10 cellular contexts compared by ENCODE assay signal in the genomic region with DNA sequence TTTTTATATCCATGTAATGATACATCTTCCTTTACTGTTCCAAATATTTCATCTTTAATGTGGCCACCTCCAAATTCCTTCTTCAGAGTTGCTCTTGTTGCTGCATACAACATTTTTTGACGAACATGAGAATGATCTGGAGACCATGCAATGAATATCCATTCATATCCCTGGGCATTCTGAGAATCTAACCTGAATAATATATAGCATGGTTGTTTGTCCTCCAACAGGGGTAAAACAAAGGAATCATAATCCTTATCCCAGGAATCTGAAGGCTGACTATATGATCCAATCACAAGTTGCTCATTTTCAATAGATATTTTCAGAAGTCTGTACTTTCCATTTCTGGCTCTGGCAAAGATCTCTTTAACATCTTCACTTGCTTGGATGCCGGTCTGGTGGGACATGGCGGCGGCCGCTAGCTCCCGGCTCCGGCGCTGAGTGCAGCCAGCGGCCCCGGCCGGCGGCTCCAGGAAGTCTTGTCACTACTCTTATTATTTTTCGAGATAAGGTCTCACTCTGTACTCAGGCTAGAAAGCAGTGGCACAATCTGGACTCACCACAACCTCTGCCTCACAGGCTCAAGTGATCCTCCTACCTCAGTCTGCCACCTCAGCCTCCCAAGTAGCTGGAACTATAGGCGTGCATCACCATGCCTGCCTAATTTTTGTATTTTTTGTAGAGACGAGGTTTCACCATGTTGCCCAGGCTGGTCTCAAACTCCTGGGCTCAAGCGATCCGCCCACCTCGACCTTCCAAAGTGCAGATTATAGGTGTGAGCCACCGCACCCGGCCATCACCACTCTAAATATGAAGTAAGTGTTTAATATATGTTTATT. TPM values are rescaled to one million over a fixed set of nuclear protein-coding genes. Genes with fewer than 3 reads are reported as not detected.
DNase-seq lines count a peak whose midpoint lies in the region; ATAC-seq and TF ChIP-seq lines count a peak whose summit lies in the region.
"Not testable (repeated sequence)": the region's sequence is repeated elsewhere in the genome, so short reads cannot be mapped to it uniquely, and the experiment has no call there.
"Had no signal": no experiment of that assay in that cellular context is flagged by ENCODE, and none has a peak within 500 bp of the region (broad histone marks: within the 10 kb centered on the region; RNA-seq: fewer than 3 reads in every experiment).

No MANE protein-coding gene starts in this region.

- H3K36me3 Mint-ChIP-seq in activated B cell treated with CpG ODN at 0.5 μM for 24 hours (ENCODE audit: low read depth); endothelial cell (ENCODE audit: low read depth, unreplicated experiment): not testable (repeated sequence)

- H3K9me3 ChIP-seq in BE2C; Panc1 (ENCODE audit: control insufficient read depth, insufficient read depth, low read depth, low read length); heart right ventricle; right lobe of liver; stomach: not testable (repeated sequence)

- not testable (repeated sequence) for H3K27ac ChIP-seq in Panc1 (ENCODE audit: low read length); right lobe of liver; stomach
- H3K27ac ChIP-seq in heart right ventricle: peak overlapping the region in 1 of 10 donors; percentile 8

- H3K9me3 Mint-ChIP-seq in activated B cell treated with CpG ODN at 0.5 μM for 24 hours; endothelial cell (ENCODE audit: unreplicated experiment): not testable (repeated sequence)

- not testable (repeated sequence) for H3K27me3 Mint-ChIP-seq in activated B cell treated with CpG ODN at 0.5 μM for 24 hours; endothelial cell (ENCODE audit: unreplicated experiment)

- CTCF ChIA-PET in Panc1 (lab: Charles Lee): interaction anchor here (0.9 kb wide), 1 partner anchor 24 kb away, joined by 3 read pairs; the partner anchor contains the start of gene MYO18A
- CTCF ChIA-PET in activated B cell treated with CpG ODN at 0.5 μM for 24 hours (lab: Charles Lee): not testable (repeated sequence)

- H3K4me1 ChIP-seq in BE2C; Panc1 (ENCODE audit: control insufficient read depth, insufficient read depth, low read length); right lobe of liver: not testable (repeated sequence)
- peaks cover 0 to 12% (median 0%) of the 10 kb centered on the region in 9 donors for H3K4me1 ChIP-seq in heart right ventricle
- peaks cover 6 to 17% (median 15%) of the 10 kb centered on the region in 4 donors for H3K4me1 ChIP-seq in stomach

- H3K27ac Mint-ChIP-seq in activated B cell treated with CpG ODN at 0.5 μM for 24 hours; endothelial cell (ENCODE audit: unreplicated experiment): not testable (repeated sequence)

- POLR2A ChIA-PET in Panc1 (lab: Charles Lee); activated B cell treated with CpG ODN at 0.5 μM for 24 hours (lab: Charles Lee): not testable (repeated sequence)

- peak; percentile 33 for DNase-seq in BE2C
- DNase-seq in Panc1 (ENCODE audit: low read depth, low spot score); activated B cell treated with CpG ODN at 0.5 μM for 24 hours; endothelial cell (ENCODE audit: low spot score); heart right ventricle: not testable (repeated sequence)
- peak in 1 of 3 donors; percentile 39 for DNase-seq in right lobe of liver
- DNase-seq in stomach: peak; percentile 48

- not testable (repeated sequence) for BruUV-seq in Panc1 (replicated peaks; lab: Mats Ljungman, UMichigan)

- not testable (repeated sequence) for H3K4me3 Mint-ChIP-seq in activated B cell treated with CpG ODN at 0.5 μM for 24 hours
- peak overlapping the region; percentile 6 for H3K4me3 Mint-ChIP-seq in endothelial cell (ENCODE audit: unreplicated experiment)

- ATAC-seq in Panc1: 0 out of 2 replicates have a peak, but pooled peaks have one; percentile 31
- ATAC-seq in activated B cell treated with CpG ODN at 0.5 μM for 24 hours (ENCODE audit: low read depth): peak; percentile 64
- peak in 7 of 8 donors; percentile 61 to 78 (median 74) for ATAC-seq in heart right ventricle
- ATAC-seq in right lobe of liver: peak; percentile 67 to 79 (median 74)

- H3K36me3 ChIP-seq in BE2C; Panc1 (ENCODE audit: control insufficient read depth, insufficient read depth, low read length); heart right ventricle; right lobe of liver; stomach: not testable (repeated sequence)

- not testable (repeated sequence) for H3K27me3 ChIP-seq in BE2C; Panc1 (ENCODE audit: control insufficient read depth, insufficient read depth, low read length); heart right ventricle; right lobe of liver; stomach

- TF ChIP-seq EP300 in stomach (IDR thresholded peaks at IDR 0.05): not testable (repeated sequence)

- H3K4me1 Mint-ChIP-seq in activated B cell treated with CpG ODN at 0.5 μM for 24 hours; endothelial cell (ENCODE audit: unreplicated experiment): not testable (repeated sequence)

- in situ Hi-C loops in Panc1 (cut with HindIII; ENCODE audit: low pct_unique_long_range_greater_than_20kb, low sequenced_read_pairs): not testable (repeated sequence)

- intact Hi-C loops in Panc1 (cut with micrococcal nuclease; ENCODE audit: unreplicated experiment); activated B cell treated with CpG ODN at 0.5 μM for 24 hours (cut with micrococcal nuclease); heart right ventricle (cut with DNase I); right lobe of liver (cut with DNase I); stomach (cut with DNase I; ENCODE audit: low total_unique reads): not testable (repeated sequence)

- peak overlapping the region; percentile 19; the same call in 1 of the 2 replicates for H3K4me3 ChIP-seq in BE2C (ENCODE audit: low read depth, low read length)
- H3K4me3 ChIP-seq in Panc1 (ENCODE audit: low read depth in 2 of 2, low read length in 2 of 2); heart right ventricle; right lobe of liver; stomach: not testable (repeated sequence)

- WGBS in heart right ventricle, 2 donors: 47 to 49% methylated on average over 20 of the region's 20 CpGs
- 58% methylated on average over 19 of the region's 20 CpGs for WGBS in right lobe of liver (ENCODE audit: insufficient coverage, low coverage, low lambda C conversion rate, missing lambda C conversion rate)
- WGBS in stomach, 5 donors: 46 to 68% (median 56%) methylated on average over 20 of the region's 20 CpGs

- TF ChIP-seq CTCF in BE2C (IDR thresholded peaks at IDR 0.05; ENCODE audit: low read depth, low read length); Panc1 (IDR thresholded peaks at IDR 0.05); activated B cell treated with CpG ODN at 0.5 μM for 24 hours (IDR thresholded peaks at IDR 0.05); endothelial cell (IDR thresholded peaks at IDR 0.05; ENCODE audit: unreplicated experiment); right lobe of liver (IDR thresholded peaks at IDR 0.05); stomach (IDR thresholded peaks at IDR 0.05): not testable (repeated sequence)
- peak in 2 of 9 donors; percentile 5 to 19 for TF ChIP-seq CTCF in heart right ventricle (IDR thresholded peaks at IDR 0.05)

- not testable (repeated sequence) for TF ChIP-seq POLR2A in right lobe of liver (IDR thresholded peaks at IDR 0.05); stomach (IDR thresholded peaks at IDR 0.05)

RNA-seq across cellular contexts. Expression of gene MYO18A, which starts 24.1 kb away (rescaled TPM):
- polyA plus RNA-seq in BE2C (2012; ENCODE audit: insufficient read depth, insufficient read length, low read depth): 30.5 TPM
- total RNA-seq in Panc1 (2021; ENCODE audit: unreplicated experiment) (108 TPM), activated B cell treated with CpG ODN at 0.5 μM for 24 hours (67.8 and 79.8 TPM in 2 replicates), endothelial cell (ENCODE audit: unreplicated experiment) (79.9 TPM), heart right ventricle (100 to 1,000 TPM; 217 to 408 (median 327) TPM), right lobe of liver (10 to 100 TPM; 50.1 to 98.2 (median 81.8) TPM), stomach (100 to 1,000 TPM in 3 of 5 donors, 10 to 100 TPM in 2; 42.8 to 305 (median 121) TPM)
- polyA plus RNA-seq in Panc1 (2012; ENCODE audit: insufficient read length): 94.4 TPM
- polyA plus RNA-seq in heart right ventricle (100 to 1,000 TPM in 1 of 2 donors, 10 to 100 TPM in 1; 61.4 to 442 TPM), stomach (10 to 100 TPM; 16.5 to 30.3 (median 28.2) TPM)

RNA-seq across cellular contexts. Expression of gene CRYBA1, which starts 42.4 kb away (rescaled TPM):
- not detected for polyA plus RNA-seq in BE2C (2012; ENCODE audit: insufficient read depth, insufficient read length, low read depth)
- not detected for total RNA-seq in Panc1 (2021; ENCODE audit: unreplicated experiment)
- not detected for polyA plus RNA-seq in Panc1 (2012; ENCODE audit: insufficient read length)
- total RNA-seq in activated B cell treated with CpG ODN at 0.5 μM for 24 hours: not detected in 2 replicates
- total RNA-seq in endothelial cell (ENCODE audit: unreplicated experiment): not detected
- total RNA-seq in heart right ventricle: not detected
- polyA plus RNA-seq in heart right ventricle: not detected
- not detected for total RNA-seq in right lobe of liver
- not detected for total RNA-seq in stomach
- polyA plus RNA-seq in stomach: not detected
- total RNA-seq: A172, H1, HT1080 had no signal
- polyA plus RNA-seq: H1 had no signal
